Comparison of ENCODE assay signal across 14 cellular contexts in the genomic region with DNA sequence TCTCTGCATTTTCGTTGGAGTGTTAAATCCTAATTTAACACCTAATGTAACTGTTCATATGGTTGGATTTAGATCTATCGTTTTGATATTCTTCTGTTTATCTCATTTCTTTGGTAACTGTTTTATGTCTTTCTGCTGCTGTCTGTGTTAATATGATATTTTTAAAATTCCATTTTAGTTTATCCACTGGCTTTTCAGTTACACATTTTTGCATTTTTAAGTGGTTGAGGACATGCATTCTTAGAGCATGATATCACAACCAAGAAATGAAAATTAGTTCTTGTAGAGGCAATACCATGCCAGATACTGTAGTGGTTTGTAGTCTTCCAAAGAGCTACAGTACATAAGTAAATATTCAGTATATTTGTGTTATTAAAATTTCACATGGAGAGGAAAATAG. TPM values are rescaled to one million over a fixed set of nuclear protein-coding genes. Genes with fewer than 3 reads are reported as not detected.
A peak's percentile ranks its signal among the peaks of the same experiment; 100 is the strongest.
DNase-seq lines count a peak whose midpoint lies in the region; ATAC-seq and TF ChIP-seq lines count a peak whose summit lies in the region.
"Had no signal": no experiment of that assay in that cellular context is flagged by ENCODE, and none has a peak within 500 bp of the region (broad histone marks: within the 10 kb centered on the region; RNA-seq: fewer than 3 reads in every experiment).

No MANE protein-coding gene starts in this region.

- H3K27me3 Mint-ChIP-seq in CD4-positive, alpha-beta memory T cell: peaks cover 5 to 7% of the 10 kb centered on the region in 2 donors
- H3K27me3 Mint-ChIP-seq in T-helper 17 cell: peaks cover 15% of the 10 kb centered on the region

- no peaks in the 10 kb centered on the region for H3K4me1 ChIP-seq in CD4-positive, alpha-beta memory T cell (ENCODE audit: insufficient read depth, low read length)
- H3K4me1 ChIP-seq: gastroesophageal sphincter had no signal

- POLR2A ChIA-PET in CD4-positive, alpha-beta memory T cell (lab: Charles Lee; ENCODE audit: partially characterized antibody): no interaction called here

- CTCF ChIA-PET in CD4-positive, alpha-beta memory T cell (lab: Charles Lee; ENCODE audit: partially characterized antibody): no interaction called here

- no peaks in the 10 kb centered on the region for H3K36me3 Mint-ChIP-seq in CD4-positive, alpha-beta memory T cell
- H3K36me3 Mint-ChIP-seq in T-helper 17 cell (ENCODE audit: low read depth): no peaks in the 10 kb centered on the region
- H3K36me3 Mint-ChIP-seq: activated naive CD8-positive, alpha-beta T cell treated with anti-CD3 and anti-CD28 coated beads, Interleukin-2, amount 10 ng/mL, durations not matched to agents 7 days and 5 days; natural killer cell treated with Interleukin-12 subunit alpha and Interleukin-12 subunit beta and Interleukin-15 and Interleukin-18, amount 100 ng/mL, for 72 hours had no signal

- H3K27ac ChIP-seq in CD4-positive, alpha-beta memory T cell (ENCODE audit: low read depth, low read length): no peak overlapping the region
- H3K27ac ChIP-seq: gastroesophageal sphincter had no signal

- H3K36me3 ChIP-seq in CD4-positive, alpha-beta memory T cell (ENCODE audit: insufficient read depth, low read length): no peaks in the 10 kb centered on the region
- H3K36me3 ChIP-seq: gastroesophageal sphincter had no signal

- in situ Hi-C loops in astrocyte of the cerebellum (cut with HindIII; ENCODE audit: low sequenced_read_pairs): no loop called here

- H3K4me3 ChIP-seq in astrocyte of the cerebellum (ENCODE audit: low read depth, low read length): no peak overlapping the region
- H3K4me3 ChIP-seq in CD4-positive, alpha-beta memory T cell (ENCODE audit: low read length in 2 of 2): no peak overlapping the region
- H3K4me3 ChIP-seq: gastroesophageal sphincter had no signal

- TF ChIP-seq CTCF in astrocyte of the cerebellum (IDR thresholded peaks at IDR 0.05; ENCODE audit: low read depth, low read length, missing control alignments): no peak

- H3K27ac Mint-ChIP-seq in CD4-positive, alpha-beta memory T cell: no peak overlapping the region
- H3K27ac Mint-ChIP-seq in T-helper 17 cell: no peak overlapping the region
- H3K27ac Mint-ChIP-seq: activated naive CD8-positive, alpha-beta T cell treated with anti-CD3 and anti-CD28 coated beads, Interleukin-2, amount 10 ng/mL, durations not matched to agents 7 days and 5 days; natural killer cell treated with Interleukin-12 subunit alpha and Interleukin-12 subunit beta and Interleukin-15 and Interleukin-18, amount 100 ng/mL, for 72 hours had no signal

- H3K27me3 ChIP-seq in CD4-positive, alpha-beta memory T cell (ENCODE audit: insufficient read depth, low read length): no peaks in the 10 kb centered on the region

- H3K4me1 Mint-ChIP-seq in CD4-positive, alpha-beta memory T cell: no peaks in the 10 kb centered on the region
- peaks cover 2% of the 10 kb centered on the region for H3K4me1 Mint-ChIP-seq in T-helper 17 cell
- H3K4me1 Mint-ChIP-seq: activated naive CD8-positive, alpha-beta T cell treated with anti-CD3 and anti-CD28 coated beads, Interleukin-2, amount 10 ng/mL, durations not matched to agents 7 days and 5 days had no signal

- H3K9me3 Mint-ChIP-seq in CD4-positive, alpha-beta memory T cell: peaks cover 0 to 1% (median 0%) of the 10 kb centered on the region in 8 donors
- H3K9me3 Mint-ChIP-seq: activated naive CD8-positive, alpha-beta T cell treated with anti-CD3 and anti-CD28 coated beads, Interleukin-2, amount 10 ng/mL, durations not matched to agents 7 days and 5 days; natural killer cell treated with Interleukin-12 subunit alpha and Interleukin-12 subunit beta and Interleukin-15 and Interleukin-18, amount 100 ng/mL, for 72 hours had no signal

- intact Hi-C loops in CD4-positive, alpha-beta memory T cell (cut with micrococcal nuclease): no loop called here

- no peak for ATAC-seq in T-helper 17 cell
- ATAC-seq: gastroesophageal sphincter; natural killer cell treated with Interleukin-12 subunit alpha and Interleukin-12 subunit beta and Interleukin-15 and Interleukin-18, amount 100 ng/mL, for 72 hours had no signal

- no peak overlapping the region for H3K4me3 Mint-ChIP-seq in CD4-positive, alpha-beta memory T cell
- no peak overlapping the region for H3K4me3 Mint-ChIP-seq in T-helper 17 cell
- H3K4me3 Mint-ChIP-seq: activated naive CD8-positive, alpha-beta T cell treated with anti-CD3 and anti-CD28 coated beads, Interleukin-2, amount 10 ng/mL, durations not matched to agents 7 days and 5 days; natural killer cell treated with Interleukin-12 subunit alpha and Interleukin-12 subunit beta and Interleukin-15 and Interleukin-18, amount 100 ng/mL, for 72 hours had no signal

- no peaks in the 10 kb centered on the region for H3K9me3 ChIP-seq in CD4-positive, alpha-beta memory T cell (ENCODE audit: control insufficient read depth in 1 of 2, low read length in 2 of 2)
- no peaks in the 10 kb centered on the region for H3K9me3 ChIP-seq in T-helper 17 cell (ENCODE audit: control insufficient read depth, low read length, poor library complexity, severe bottlenecking)
- H3K9me3 ChIP-seq: gastroesophageal sphincter had no signal

- DNase-seq in A172 (ENCODE audit: low spot score): peak; percentile 36
- peak; percentile 69 for DNase-seq in HCEC 1CT
- DNase-seq in astrocyte of the cerebellum (ENCODE audit: low read depth): peak; percentile 69
- peak; percentile 13 for DNase-seq in kidney tubule cell (ENCODE audit: low spot score)
- no peak for DNase-seq in HuH-7 (ENCODE audit: low spot score)
- DNase-seq in CD4-positive, alpha-beta memory T cell: no peak
- DNase-seq in stimulated activated CD4-positive, alpha-beta T cell treated with anti-CD3 and anti-CD28 coated beads, Interleukin-1b, Interleukin-23, amount 100 ng/mL, for 48 hours: no peak
- DNase-seq in T-helper 17 cell: no peak
- DNase-seq: activated CD8-positive, alpha-beta memory T cell treated with anti-CD3 and anti-CD28 coated beads, Interleukin-2, amount 50 U/mL, for 4 hours; activated naive CD8-positive, alpha-beta T cell treated with anti-CD3 and anti-CD28 coated beads, Interleukin-2, amount 10 ng/mL, durations not matched to agents 7 days and 5 days; DMS 273 treated with DMSO at 0.1 percent for 48 hours; small intestine had no signal

RNA-seq across cellular contexts. Expression of a gene that starts 58.6 kb away (rescaled TPM):
- not detected in 2 replicates for total RNA-seq in A172 (2014; rRNA removed; shearing (Covaris generic))
- not detected for total RNA-seq in CD4-positive, alpha-beta memory T cell
- not detected for polyA plus RNA-seq in CD4-positive, alpha-beta memory T cell
- total RNA-seq in T-helper 17 cell: not detected
- total RNA-seq: activated naive CD8-positive, alpha-beta T cell treated with anti-CD3 and anti-CD28 coated beads, Interleukin-2, amount 10 ng/mL, durations not matched to agents 7 days and 5 days; gastroesophageal sphincter; natural killer cell treated with Interleukin-12 subunit alpha and Interleukin-12 subunit beta and Interleukin-15 and Interleukin-18, amount 100 ng/mL, for 72 hours had no signal
- polyA plus RNA-seq: small intestine had no signal

Comparison
In these comparisons a context has a peak if more than half of its experiments do, and no peak if none do; other contexts are left out.
1. DNase-seq: peak in A172 (single experiment), HCEC 1CT (single experiment), astrocyte of the cerebellum (single experiment) and kidney tubule cell (single experiment); none in HuH-7 (single experiment), CD4-positive, alpha-beta memory T cell (0 of 5), stimulated activated CD4-positive, alpha-beta T cell treated with anti-CD3 and anti-CD28 coated beads, Interleukin-1b, Interleukin-23, amount 100 ng/mL, for 48 hours (single experiment) and T-helper 17 cell (0 of 3).